ENCODE assay signal across 1 cellular context in genomic region chr16:30983289-30983889, GRCh38.
TF ChIP-seq lines count a peak whose summit lies in the region.

No MANE protein-coding gene starts in this region.

TF ChIP-seq in GM23338, 12 proteins besides CTCF, POLR2A, EP300 and RAD21 (continued from another document):
- TF ChIP-seq ZNF462 (CRISPR knock-in tag; IDR thresholded peaks at IDR 0.05) (no peak), EZH2 (IDR thresholded peaks at IDR 0.05; ENCODE audit: low read depth, unreplicated experiment) (no peak), JUNB (IDR thresholded peaks at IDR 0.05; ENCODE audit: unreplicated experiment) (no peak)
